12 cellular contexts compared by ENCODE assay signal in the genomic region with DNA sequence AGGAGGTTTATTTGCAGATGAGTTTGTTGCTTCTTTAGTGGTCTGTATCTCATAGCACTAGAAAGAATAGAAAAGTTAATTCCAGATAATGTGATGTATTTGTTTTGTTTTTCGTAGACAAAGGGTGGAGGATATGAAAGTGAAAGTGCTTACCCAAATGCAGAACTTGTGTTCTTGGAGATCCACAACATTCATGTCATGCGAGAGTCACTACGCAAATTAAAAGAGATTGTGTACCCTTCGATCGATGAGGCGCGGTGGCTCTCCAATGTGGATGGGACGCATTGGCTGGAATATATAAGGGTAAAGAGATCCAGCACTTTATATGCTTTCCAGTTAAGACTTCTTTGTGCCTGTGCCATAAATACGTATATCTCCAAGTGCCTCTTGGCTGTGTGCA. TPM values are rescaled to one million over a fixed set of nuclear protein-coding genes. Genes with fewer than 3 reads are reported as not detected.
DNase-seq lines count a peak whose midpoint lies in the region; ATAC-seq and TF ChIP-seq lines count a peak whose summit lies in the region.
"Had no signal": no experiment of that assay in that cellular context is flagged by ENCODE, and none has a peak within 500 bp of the region (broad histone marks: within the 10 kb centered on the region; RNA-seq: fewer than 3 reads in every experiment).

No MANE protein-coding gene starts in this region.

- peaks cover 15 to 23% (median 18%) of the 10 kb centered on the region in 4 donors for H3K4me1 Mint-ChIP-seq in CD4-positive, alpha-beta memory T cell
- H3K4me1 Mint-ChIP-seq in T-helper 17 cell (peaks cover 19% of the 10 kb centered on the region), memory B cell (peaks cover 21% of the 10 kb centered on the region)

- no peak for DNase-seq in CD4-positive, alpha-beta memory T cell
- DNase-seq in GM20000 (ENCODE audit: low spot score) (peak; percentile 8), T-helper 17 cell (no peak), memory B cell (ENCODE audit: low spot score in 2 of 2) (peak in 1 of 2 donors; percentile 9), NCI-H2227 (lab: John Stamatoyannopoulos, UW; ENCODE audit: unreplicated experiment) (no peak)
- DNase-seq: effector CD4-positive, alpha-beta T cell; gastrocnemius medialis; T-helper 9 cell had no signal

- no peak overlapping the region for H3K4me3 ChIP-seq in CD4-positive, alpha-beta memory T cell (ENCODE audit: low read length in 2 of 2)
- H3K4me3 ChIP-seq: ascending aorta, gastrocnemius medialis, suprapubic skin had no signal

- no peaks in the 10 kb centered on the region for H3K27me3 ChIP-seq in CD4-positive, alpha-beta memory T cell (ENCODE audit: insufficient read depth, low read length)
- H3K27me3 ChIP-seq: ascending aorta, gastrocnemius medialis, suprapubic skin had no signal

- H3K27me3 Mint-ChIP-seq in CD4-positive, alpha-beta memory T cell = no peaks in the 10 kb centered on the region
- no peaks in the 10 kb centered on the region for H3K27me3 Mint-ChIP-seq in T-helper 17 cell
- H3K27me3 Mint-ChIP-seq in memory B cell = no peaks in the 10 kb centered on the region

- peaks cover 25% of the 10 kb centered on the region for H3K36me3 ChIP-seq in CD4-positive, alpha-beta memory T cell (ENCODE audit: insufficient read depth, low read length)

- H3K9me3 Mint-ChIP-seq in CD4-positive, alpha-beta memory T cell = no peaks in the 10 kb centered on the region
- H3K9me3 Mint-ChIP-seq in memory B cell = no peaks in the 10 kb centered on the region

- CTCF ChIA-PET in CD4-positive, alpha-beta memory T cell (lab: Charles Lee; ENCODE audit: partially characterized antibody) = interaction anchor here (1.1 kb wide), 1 partner anchor 18 kb away, joined by 3 read pairs; no protein-coding TSS in a partner anchor

- TF ChIP-seq CTCF in GM20000 (IDR thresholded peaks at IDR 0.05; ENCODE audit: extremely low read depth, missing control alignments) = no peak

- H3K4me3 Mint-ChIP-seq in CD4-positive, alpha-beta memory T cell = peak overlapping the region in 7 of 8 donors; percentile 17 to 69 (median 54)
- no peak overlapping the region for H3K4me3 Mint-ChIP-seq in T-helper 17 cell
- peak overlapping the region; percentile 75 for H3K4me3 Mint-ChIP-seq in memory B cell

- peaks cover 7% of the 10 kb centered on the region for H3K4me1 ChIP-seq in CD4-positive, alpha-beta memory T cell (ENCODE audit: insufficient read depth, low read length)
- H3K4me1 ChIP-seq: ascending aorta, gastrocnemius medialis, suprapubic skin had no signal

- H3K27ac ChIP-seq in CD4-positive, alpha-beta memory T cell (ENCODE audit: low read depth, low read length) = no peak overlapping the region
- H3K27ac ChIP-seq: ascending aorta, gastrocnemius medialis, suprapubic skin had no signal

- peak overlapping the region; percentile 36 to 91 (median 80) for H3K27ac Mint-ChIP-seq in CD4-positive, alpha-beta memory T cell
- H3K27ac Mint-ChIP-seq in T-helper 17 cell (peak overlapping the region; percentile 91), memory B cell (peak overlapping the region; percentile 99)

- peaks cover 32 to 76% of the 10 kb centered on the region in 2 donors for H3K36me3 Mint-ChIP-seq in CD4-positive, alpha-beta memory T cell
- peaks cover 13% of the 10 kb centered on the region for H3K36me3 Mint-ChIP-seq in T-helper 17 cell (ENCODE audit: low read depth)
- H3K36me3 Mint-ChIP-seq in memory B cell = peaks cover 42% of the 10 kb centered on the region

- intact Hi-C loops in CD4-positive, alpha-beta memory T cell (cut with micrococcal nuclease) = no loop called here

- H3K9me3 ChIP-seq in CD4-positive, alpha-beta memory T cell (ENCODE audit: control insufficient read depth in 1 of 2, low read length in 2 of 2) = no peaks in the 10 kb centered on the region
- no peaks in the 10 kb centered on the region for H3K9me3 ChIP-seq in T-helper 17 cell (ENCODE audit: control insufficient read depth, low read length, poor library complexity, severe bottlenecking)
- H3K9me3 ChIP-seq: ascending aorta, gastrocnemius medialis, suprapubic skin had no signal

- POLR2A ChIA-PET in CD4-positive, alpha-beta memory T cell (lab: Charles Lee; ENCODE audit: partially characterized antibody) = no interaction called here

- ATAC-seq in T-helper 17 cell = no peak
- peak; percentile 95 for ATAC-seq in memory B cell (ENCODE audit: low read depth)
- no peak for ATAC-seq in HG03460 (IDR thresholded peaks at IDR 0.05; ENCODE audit: unreplicated experiment)
- no peak for ATAC-seq in HG02981 (IDR thresholded peaks at IDR 0.05; ENCODE audit: unreplicated experiment)
- ATAC-seq: gastrocnemius medialis had no signal

RNA-seq across cellular contexts. Expression of gene MTMR1, which starts 43.3 kb away (rescaled TPM):
- 10 to 100 TPM; 31.5 to 37.6 TPM for total RNA-seq in CD4-positive, alpha-beta memory T cell
- 10 to 100 TPM; 15.1 to 27.6 TPM for polyA plus RNA-seq in CD4-positive, alpha-beta memory T cell
- 10 to 100 TPM; 40.3 to 45.6 TPM for total RNA-seq in T-helper 17 cell
